1 cellular context compared by ENCODE assay signal in genomic region chr1:154219511-154219910, GRCh38.
TF ChIP-seq lines count a peak whose summit lies in the region.

No MANE protein-coding gene starts in this region.

TF ChIP-seq in A549, 52 proteins besides CTCF, POLR2A, EP300 and RAD21 (continued from another document):
- no peak for TF ChIP-seq ATOH8 (CRISPR knock-in tag; IDR thresholded peaks at IDR 0.05; ENCODE audit: low read depth)
- no peak for TF ChIP-seq TFCP2L1 (CRISPR knock-in tag; IDR thresholded peaks at IDR 0.05)
TF ChIP-seq in A549: peak in this region for 0.
